ENCODE assay signal across 8 cellular contexts in the genomic region with DNA sequence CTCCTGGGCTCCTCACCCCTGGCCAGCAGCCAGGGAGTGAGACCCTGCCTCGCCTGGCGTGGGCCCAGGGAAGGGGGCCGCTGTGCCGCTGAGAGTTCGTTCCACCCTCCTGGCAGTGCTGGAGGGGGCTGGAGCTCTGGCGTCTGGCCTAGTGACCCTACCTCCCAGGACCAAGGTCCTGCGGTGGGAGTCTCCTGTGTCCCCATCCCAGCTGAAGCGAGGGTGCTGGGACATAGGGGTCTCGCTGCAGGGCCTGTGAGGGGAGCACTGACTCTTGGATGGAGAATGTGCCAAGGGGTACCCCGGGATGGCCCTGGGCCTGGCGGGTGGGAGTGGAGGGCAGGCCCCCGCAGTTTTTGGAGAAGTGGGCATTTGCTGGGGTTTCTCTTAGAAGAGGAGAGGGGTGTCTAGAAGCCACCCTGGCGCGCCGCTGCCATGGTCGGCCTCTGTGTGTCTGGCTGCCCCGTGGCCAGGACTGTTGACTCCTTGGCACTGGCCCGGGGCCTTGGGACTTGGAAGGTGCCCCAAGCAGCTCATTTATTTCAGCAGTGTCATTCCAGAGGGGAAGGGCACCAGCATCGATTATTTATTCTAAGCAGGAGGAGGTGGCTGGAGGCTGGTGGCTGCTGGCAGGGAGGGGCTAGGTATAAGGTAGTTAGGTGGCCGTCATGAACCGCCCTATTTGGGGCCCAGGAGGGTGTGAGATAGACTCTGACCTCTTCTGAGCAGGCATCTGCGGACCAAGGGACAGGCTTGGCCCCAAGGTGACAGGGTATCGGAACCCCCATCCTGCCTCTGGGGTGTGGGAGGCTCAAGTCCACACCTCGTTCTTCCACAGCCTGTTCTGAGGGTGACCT.
DNase-seq lines count a peak whose midpoint lies in the region; ATAC-seq lines count a peak whose summit lies in the region.

No MANE protein-coding gene starts in this region.

- peak overlapping the region; percentile 84 for H3K27ac ChIP-seq in substantia nigra (ENCODE audit: low read depth, low read length, poor library complexity, severe bottlenecking)

- no peak overlapping the region for H3K27ac Mint-ChIP-seq in stimulated activated naive CD8-positive, alpha-beta T cell treated with anti-CD3 and anti-CD28 coated beads, Interleukin-15, amount 100 ng/mL, for 72 hours

- peak overlapping the region in 1 of 2 donors; percentile 50 for H3K4me3 Mint-ChIP-seq in stimulated activated naive CD8-positive, alpha-beta T cell treated with anti-CD3 and anti-CD28 coated beads, Interleukin-15, amount 100 ng/mL, for 72 hours

- DNase-seq in NCI-H82 (lab: John Stamatoyannopoulos, UW) (peak; percentile 19), NCI-H82 treated with DMSO at 0.1 percent for 48 hours (lab: John Stamatoyannopoulos, UW; ENCODE audit: unreplicated experiment) (no peak), T47D (ENCODE audit: low read depth in 1 of 2, low spot score in 1 of 2) (peak; percentile 67 to 75), left kidney (ENCODE audit: low read depth, low spot score) (peak; percentile 69), substantia nigra (lab: John Stamatoyannopoulos, UW) (peak in 36 of 49 donors; percentile 14 to 72 (median 40)), activated gamma-delta T cell treated with Interleukin-2 at 50 U/mL for 16 hours (no peak), Kasumi-1 (lab: John Stamatoyannopoulos, UW) (no peak)
- no peak for DNase-seq in stimulated activated naive CD8-positive, alpha-beta T cell treated with anti-CD3 and anti-CD28 coated beads, Interleukin-15, amount 100 ng/mL, for 72 hours

- peaks cover 11% of the 10 kb centered on the region for H3K27me3 Mint-ChIP-seq in stimulated activated naive CD8-positive, alpha-beta T cell treated with anti-CD3 and anti-CD28 coated beads, Interleukin-15, amount 100 ng/mL, for 72 hours

- H3K9me3 Mint-ChIP-seq in stimulated activated naive CD8-positive, alpha-beta T cell treated with anti-CD3 and anti-CD28 coated beads, Interleukin-15, amount 100 ng/mL, for 72 hours = no peaks in the 10 kb centered on the region

- H3K4me1 Mint-ChIP-seq in stimulated activated naive CD8-positive, alpha-beta T cell treated with anti-CD3 and anti-CD28 coated beads, Interleukin-15, amount 100 ng/mL, for 72 hours = peaks cover 19% of the 10 kb centered on the region

- ATAC-seq in stimulated activated naive CD8-positive, alpha-beta T cell treated with anti-CD3 and anti-CD28 coated beads, Interleukin-15, amount 100 ng/mL, for 72 hours = no peak

- in situ Hi-C loops in T47D (cut with HindIII; ENCODE audit: low pct_unique_long_range_greater_than_20kb, low sequenced_read_pairs) = no loop called here

Comparison
In these comparisons a context has a peak if more than half of its experiments do, and no peak if none do; other contexts are left out.
1. DNase-seq: peak in NCI-H82 (single experiment), T47D (2 of 2), left kidney (single experiment) and substantia nigra (36 of 49); none in NCI-H82 treated with DMSO at 0.1 percent for 48 hours (single experiment), activated gamma-delta T cell treated with Interleukin-2 at 50 U/mL for 16 hours (single experiment), Kasumi-1 (0 of 2) and stimulated activated naive CD8-positive, alpha-beta T cell treated with anti-CD3 and anti-CD28 coated beads, Interleukin-15, amount 100 ng/mL, for 72 hours (0 of 2).